Comparison of ENCODE assay signal across 20 cellular contexts in the genomic region with DNA sequence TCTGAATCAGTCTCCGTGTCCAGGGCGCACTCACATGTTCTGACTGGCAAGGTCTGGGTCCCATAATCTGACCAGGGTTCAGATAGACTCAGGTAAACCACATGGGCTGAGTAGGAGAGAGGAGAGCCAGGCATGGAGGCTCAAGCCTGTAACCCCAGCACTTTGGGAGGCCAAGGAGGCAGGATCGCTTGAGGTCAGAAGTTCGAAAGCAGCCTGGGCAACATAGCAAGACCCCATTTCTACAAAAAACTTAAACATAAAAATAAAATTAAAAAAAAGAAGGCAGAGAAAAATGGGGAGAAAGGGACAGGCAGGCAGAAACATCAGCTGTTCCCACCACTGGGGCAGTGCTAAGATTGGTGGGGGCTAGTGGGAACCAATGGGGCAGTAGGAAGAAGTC. TPM values are rescaled to one million over a fixed set of nuclear protein-coding genes. Genes with fewer than 3 reads are reported as not detected.
A peak's percentile ranks its signal among the peaks of the same experiment; 100 is the strongest.
DNase-seq lines count a peak whose midpoint lies in the region; ATAC-seq and TF ChIP-seq lines count a peak whose summit lies in the region.
"Had no signal": no experiment of that assay in that cellular context is flagged by ENCODE, and none has a peak within 500 bp of the region (broad histone marks: within the 10 kb centered on the region; RNA-seq: fewer than 3 reads in every experiment).

No MANE protein-coding gene starts in this region.

- no peak for ATAC-seq in natural killer cell
- ATAC-seq in natural killer cell treated with Interleukin-12 subunit alpha and Interleukin-12 subunit beta and Interleukin-15 and Interleukin-18, amount 100 ng/mL, for 72 hours, result no peak
- ATAC-seq in stimulated activated naive CD8-positive, alpha-beta T cell treated with anti-CD3 and anti-CD28 coated beads, Interleukin-15, amount 100 ng/mL, for 72 hours, result no peak
- ATAC-seq: CD8-positive, alpha-beta T cell; Right ventricle myocardium inferior had no signal

- peaks cover 33% of the 10 kb centered on the region for H3K36me3 ChIP-seq in H7 (replicated peaks; ENCODE audit: control insufficient read depth, insufficient read depth, low read length)

- in situ Hi-C loops in G401 (cut with HindIII; ENCODE audit: low sequenced_read_pairs), result no loop called here

- H3K4me3 Mint-ChIP-seq in natural killer cell, result no peak overlapping the region
- no peak overlapping the region for H3K4me3 Mint-ChIP-seq in natural killer cell treated with Interleukin-12 subunit alpha and Interleukin-12 subunit beta and Interleukin-15 and Interleukin-18, amount 100 ng/mL, for 72 hours
- H3K4me3 Mint-ChIP-seq in stimulated activated naive CD8-positive, alpha-beta T cell treated with anti-CD3 and anti-CD28 coated beads, Interleukin-15, amount 100 ng/mL, for 72 hours, result no peak overlapping the region
- H3K4me3 Mint-ChIP-seq: CD8-positive, alpha-beta T cell; H9 had no signal

- DNase-seq in activated CD8-positive, alpha-beta memory T cell treated with anti-CD3 and anti-CD28 coated beads for 24 hours, result peak; percentile 21
- no peak for DNase-seq in activated CD8-positive, alpha-beta memory T cell treated with anti-CD3 and anti-CD28 coated beads, Interleukin-2, amount 50 U/mL, for 4 hours
- DNase-seq in natural killer cell (no peak), islet precursor cell (peak; percentile 4), H7 (no peak), G401 (ENCODE audit: low spot score) (no peak)
- no peak for DNase-seq in natural killer cell treated with Interleukin-12 subunit alpha and Interleukin-12 subunit beta and Interleukin-15 and Interleukin-18, amount 100 ng/mL, for 72 hours (ENCODE audit: low spot score)
- no peak for DNase-seq in stimulated activated naive CD8-positive, alpha-beta T cell treated with anti-CD3 and anti-CD28 coated beads, Interleukin-15, amount 100 ng/mL, for 72 hours
- DNase-seq: AML-193; C1 segment of cervical spinal cord; CD8-positive, alpha-beta T cell; DND-41; H9; IMR-90; Karpas-422; NCI-H1694 treated with DMSO at 0.1 percent for 48 hours; NCI-H446 treated with DMSO at 0.1 percent for 48 hours; NCI-H526 treated with DMSO at 0.1 percent for 48 hours; OCI-M1 had no signal

- peak overlapping the region; percentile 15 to 40 for H3K27ac Mint-ChIP-seq in natural killer cell
- H3K27ac Mint-ChIP-seq in natural killer cell treated with Interleukin-12 subunit alpha and Interleukin-12 subunit beta and Interleukin-15 and Interleukin-18, amount 100 ng/mL, for 72 hours, result peak overlapping the region in 1 of 2 donors; percentile 55
- peak overlapping the region; percentile 65 to 79 for H3K27ac Mint-ChIP-seq in stimulated activated naive CD8-positive, alpha-beta T cell treated with anti-CD3 and anti-CD28 coated beads, Interleukin-15, amount 100 ng/mL, for 72 hours

- H3K4me3 ChIP-seq in H7 (ENCODE audit: insufficient read depth, low read depth, low read length), result no peak overlapping the region

- H3K4me1 Mint-ChIP-seq in natural killer cell, result peaks cover 34 to 43% of the 10 kb centered on the region in 2 donors
- H3K4me1 Mint-ChIP-seq in natural killer cell treated with Interleukin-12 subunit alpha and Interleukin-12 subunit beta and Interleukin-15 and Interleukin-18, amount 100 ng/mL, for 72 hours (ENCODE audit: low read depth in 2 of 2), result peaks cover 33 to 36% of the 10 kb centered on the region in 2 donors
- peaks cover 29% of the 10 kb centered on the region for H3K4me1 Mint-ChIP-seq in stimulated activated naive CD8-positive, alpha-beta T cell treated with anti-CD3 and anti-CD28 coated beads, Interleukin-15, amount 100 ng/mL, for 72 hours

- intact Hi-C loops in natural killer cell (cut with micrococcal nuclease), result no loop called here

- peaks cover 16% of the 10 kb centered on the region for H3K36me3 Mint-ChIP-seq in natural killer cell
- peaks cover 25% of the 10 kb centered on the region for H3K36me3 Mint-ChIP-seq in natural killer cell treated with Interleukin-12 subunit alpha and Interleukin-12 subunit beta and Interleukin-15 and Interleukin-18, amount 100 ng/mL, for 72 hours

- TF ChIP-seq CTCF in natural killer cell (IDR thresholded peaks at IDR 0.05), result no peak

- H3K9me3 Mint-ChIP-seq in natural killer cell, result no peaks in the 10 kb centered on the region
- no peaks in the 10 kb centered on the region for H3K9me3 Mint-ChIP-seq in natural killer cell treated with Interleukin-12 subunit alpha and Interleukin-12 subunit beta and Interleukin-15 and Interleukin-18, amount 100 ng/mL, for 72 hours
- H3K9me3 Mint-ChIP-seq in stimulated activated naive CD8-positive, alpha-beta T cell treated with anti-CD3 and anti-CD28 coated beads, Interleukin-15, amount 100 ng/mL, for 72 hours, result no peaks in the 10 kb centered on the region
- H3K9me3 Mint-ChIP-seq: CD8-positive, alpha-beta T cell; H9 had no signal

- H3K27me3 ChIP-seq in H7 (ENCODE audit: control insufficient read depth, insufficient read depth, low read length), result no peaks in the 10 kb centered on the region

- no peaks in the 10 kb centered on the region for H3K27me3 Mint-ChIP-seq in natural killer cell (ENCODE audit: low read depth in 2 of 2)
- H3K27me3 Mint-ChIP-seq in natural killer cell treated with Interleukin-12 subunit alpha and Interleukin-12 subunit beta and Interleukin-15 and Interleukin-18, amount 100 ng/mL, for 72 hours, result no peaks in the 10 kb centered on the region
- no peaks in the 10 kb centered on the region for H3K27me3 Mint-ChIP-seq in stimulated activated naive CD8-positive, alpha-beta T cell treated with anti-CD3 and anti-CD28 coated beads, Interleukin-15, amount 100 ng/mL, for 72 hours

RNA-seq across cellular contexts. Expression of a gene that starts 5.4 kb away (rescaled TPM):
- total RNA-seq in natural killer cell, result 10 to 100 TPM; 49.5 to 61.1 (median 54.1) TPM
- 10 to 100 TPM; 37.3 to 42.6 TPM for total RNA-seq in natural killer cell treated with Interleukin-12 subunit alpha and Interleukin-12 subunit beta and Interleukin-15 and Interleukin-18, amount 100 ng/mL, for 72 hours
- total RNA-seq in H7 (2014; rRNA removed; shearing (Covaris generic)), result 59.1 and 62.7 TPM in 2 replicates
- total RNA-seq in G401 (2014; rRNA removed; shearing (Covaris generic)), result 38.6 and 52.1 TPM in 2 replicates

RNA-seq across cellular contexts. Expression of a gene that starts 5.6 kb away (rescaled TPM):
- total RNA-seq in natural killer cell, result 1 to 10 TPM; 2.1 to 4.3 (median 3.4) TPM
- total RNA-seq in natural killer cell treated with Interleukin-12 subunit alpha and Interleukin-12 subunit beta and Interleukin-15 and Interleukin-18, amount 100 ng/mL, for 72 hours, result 10 to 100 TPM; 13.2 to 14.6 TPM
- total RNA-seq in H7 (2014; rRNA removed; shearing (Covaris generic)), result 53.1 and 53.8 TPM in 2 replicates
- total RNA-seq in G401 (2014; rRNA removed; shearing (Covaris generic)), result 15.5 and 26.1 TPM in 2 replicates

RNA-seq across cellular contexts. Expression of a gene that starts 48.2 kb away (rescaled TPM):
- total RNA-seq in natural killer cell, result 10 to 100 TPM; 45.5 to 62.1 (median 50.0) TPM
- 10 to 100 TPM; 24.6 to 31.5 TPM for total RNA-seq in natural killer cell treated with Interleukin-12 subunit alpha and Interleukin-12 subunit beta and Interleukin-15 and Interleukin-18, amount 100 ng/mL, for 72 hours
- 23.9 and 31.0 TPM in 2 replicates for total RNA-seq in H7 (2014; rRNA removed; shearing (Covaris generic))
- 41.6 and 52.2 TPM in 2 replicates for total RNA-seq in G401 (2014; rRNA removed; shearing (Covaris generic))

RNA-seq across cellular contexts. Expression of a gene that starts 48.4 kb away (rescaled TPM):
- total RNA-seq in natural killer cell, result 1 to 10 TPM; 7.6 to 9.1 (median 8.9) TPM
- total RNA-seq in natural killer cell treated with Interleukin-12 subunit alpha and Interleukin-12 subunit beta and Interleukin-15 and Interleukin-18, amount 100 ng/mL, for 72 hours, result 10 to 100 TPM; 15.1 to 15.2 TPM
- total RNA-seq in H7 (2014; rRNA removed; shearing (Covaris generic)), result 17.0 and 17.9 TPM in 2 replicates
- total RNA-seq in G401 (2014; rRNA removed; shearing (Covaris generic)), result 25.2 and 33.1 TPM in 2 replicates

Comparison
In these comparisons a context has a peak if more than half of its experiments do, and no peak if none do; other contexts are left out.
1. DNase-seq: peak in activated CD8-positive, alpha-beta memory T cell treated with anti-CD3 and anti-CD28 coated beads for 24 hours (single experiment) and islet precursor cell (single experiment); none in activated CD8-positive, alpha-beta memory T cell treated with anti-CD3 and anti-CD28 coated beads, Interleukin-2, amount 50 U/mL, for 4 hours (single experiment), natural killer cell (single experiment), natural killer cell treated with Interleukin-12 subunit alpha and Interleukin-12 subunit beta and Interleukin-15 and Interleukin-18, amount 100 ng/mL, for 72 hours (single experiment), stimulated activated naive CD8-positive, alpha-beta T cell treated with anti-CD3 and anti-CD28 coated beads, Interleukin-15, amount 100 ng/mL, for 72 hours (0 of 2), H7 (single experiment) and G401 (single experiment).